In genomic region chr3:94249491-94250079, GRCh38 we compare ENCODE assay signal across 8 cellular contexts.
A peak's percentile ranks its signal among the peaks of the same experiment; 100 is the strongest.
DNase-seq lines count a peak whose midpoint lies in the region; ATAC-seq, FAIRE-seq and TF ChIP-seq lines count a peak whose summit lies in the region.

No MANE protein-coding gene starts in this region.

- WGBS in suprapubic skin, result 36% methylated on average over 5 of the region's 5 CpGs

- peak; percentile 88 for TF ChIP-seq CTCF in fibroblast of mammary gland (conservative IDR thresholded peaks at IDR 0.05; ENCODE audit: control insufficient read depth, insufficient read depth, low read depth, low read length)
- peak; percentile 62 for TF ChIP-seq CTCF in neutrophil (IDR thresholded peaks at IDR 0.05)
- peak in 1 of 2 donors; percentile 58 for TF ChIP-seq CTCF in suprapubic skin (IDR thresholded peaks at IDR 0.05)

- no peak for TF ChIP-seq POLR2A in suprapubic skin (IDR thresholded peaks at IDR 0.05)

- H3K9me3 ChIP-seq in NT2/D1 (ENCODE audit: insufficient read depth, low read length) (no peaks in the 10 kb centered on the region), neutrophil (no peaks in the 10 kb centered on the region), suprapubic skin (no peaks in the 10 kb centered on the region)

- FAIRE-seq in GM19239 (lab: Jason Lieb, UNC), result peak; percentile 82

- no peaks in the 10 kb centered on the region for H3K36me3 ChIP-seq in NT2/D1 (ENCODE audit: insufficient read depth, insufficient read length, low read length)
- H3K36me3 ChIP-seq in neutrophil, result no peaks in the 10 kb centered on the region
- H3K36me3 ChIP-seq in suprapubic skin, result no peaks in the 10 kb centered on the region

- H3K4me1 ChIP-seq in NT2/D1 (ENCODE audit: insufficient read depth, insufficient read length) (no peaks in the 10 kb centered on the region), neutrophil (ENCODE audit: control insufficient read depth in 1 of 2, insufficient read depth in 1 of 2, low read depth in 1 of 2, low read length in 1 of 2) (no peaks in the 10 kb centered on the region), suprapubic skin (peaks cover 9% of the 10 kb centered on the region)

- peak; percentile 84 for ATAC-seq in HG03460 (IDR thresholded peaks at IDR 0.05; ENCODE audit: unreplicated experiment)

- TF ChIP-seq EP300 in suprapubic skin (IDR thresholded peaks at IDR 0.05), result no peak

- peak; percentile 11 for DNase-seq in CMK (ENCODE audit: low read depth)
- peak; percentile 30 for DNase-seq in GM19239 (ENCODE audit: insufficient read length, low spot score)
- peak; percentile 70 for DNase-seq in NT2/D1 (ENCODE audit: low read depth, low spot score)
- DNase-seq in activated T-cell treated with anti-CD3 and anti-CD28 coated beads for 24 hours (ENCODE audit: low read depth), result peak; percentile 31
- DNase-seq in fibroblast of mammary gland (ENCODE audit: low read depth), result peak; percentile 78
- peak; percentile 62 to 81 for DNase-seq in suprapubic skin (ENCODE audit: low spot score in 2 of 2)

- H3K27ac ChIP-seq in neutrophil (no peak overlapping the region), suprapubic skin (no peak overlapping the region)

- H3K27me3 ChIP-seq in NT2/D1 (ENCODE audit: insufficient read depth, insufficient read length) (no peaks in the 10 kb centered on the region), neutrophil (no peaks in the 10 kb centered on the region), suprapubic skin (no peaks in the 10 kb centered on the region)

- H3K9ac ChIP-seq in NT2/D1 (ENCODE audit: insufficient read length, low read depth), result no peak overlapping the region

- no peak overlapping the region for H3K4me3 ChIP-seq in NT2/D1 (ENCODE audit: insufficient read length, low read depth)
- H3K4me3 ChIP-seq in fibroblast of mammary gland (ENCODE audit: control insufficient read depth, low read depth, low read length), result no peak overlapping the region
- H3K4me3 ChIP-seq in neutrophil (ENCODE audit: low read depth in 1 of 2, low read length in 1 of 2), result no peak overlapping the region
- H3K4me3 ChIP-seq in suprapubic skin, result no peak overlapping the region

Comparison
In these comparisons a context has a peak if more than half of its experiments do, and no peak if none do; other contexts are left out.
1. DNase-seq: peak in every context shown above with its lines; median percentile 78 in fibroblast of mammary gland; 72 in suprapubic skin; 70 in NT2/D1; 31 in activated T-cell treated with anti-CD3 and anti-CD28 coated beads for 24 hours; 30 in GM19239; 11 in CMK.